In genomic region chrX:39475372-39475771, GRCh38 we compare ENCODE assay signal across 15 cellular contexts.
"Had no signal": no experiment of that assay in that cellular context is flagged by ENCODE, and none has a peak within 500 bp of the region (broad histone marks: within the 10 kb centered on the region; RNA-seq: fewer than 3 reads in every experiment).

No MANE protein-coding gene starts in this region.

- H3K4me3 ChIP-seq: left ventricle myocardium inferior, right atrium auricular region had no signal

- FAIRE-seq: small intestine had no signal

- H2AFZ ChIP-seq: parathyroid adenoma had no signal

- H3K9me3 ChIP-seq: left ventricle myocardium inferior, right atrium auricular region had no signal

- H3K36me3 ChIP-seq: brain microvascular endothelial cell, left ventricle myocardium inferior, right atrium auricular region had no signal

- H3K27ac ChIP-seq: brain microvascular endothelial cell, foreskin keratinocyte, parathyroid adenoma had no signal

- H3K4me1 ChIP-seq: parathyroid adenoma had no signal

- H3K9ac ChIP-seq: parathyroid adenoma had no signal

- H3K27me3 ChIP-seq: brain microvascular endothelial cell, foreskin keratinocyte, right atrium auricular region had no signal

- DNase-seq: activated CD4-positive, alpha-beta memory T cell treated with anti-CD3 and anti-CD28 coated beads for 36 hours; activated CD4-positive, alpha-beta T cell treated with anti-CD3 and anti-CD28 coated beads for 1 hour; activated effector memory CD4-positive, alpha-beta T cell treated with anti-CD3 and anti-CD28 coated beads, Interleukin-2, amount 50 U/mL, for 16 hours; activated T-cell treated with anti-CD3 and anti-CD28 coated beads, Interleukin-2, amount 50 U/mL, for 4 hours; amygdala; brain microvascular endothelial cell; cerebellar nuclear complex; foreskin keratinocyte; head of caudate nucleus; left ventricle myocardium inferior; mesenchymal stem cell; small intestine had no signal

- H3K79me2 ChIP-seq: parathyroid adenoma had no signal

- ATAC-seq: activated naive CD4-positive, alpha-beta T cell treated with anti-CD3 and anti-CD28 coated beads, Interleukin-2, amount 50 U/mL, for 72 hours; activated T-cell treated with anti-CD3 and anti-CD28 coated beads, Interleukin-2, amount 50 U/mL, for 4 hours; foreskin keratinocyte had no signal
